ENCODE assay signal across 1 cellular context in the genomic region with DNA sequence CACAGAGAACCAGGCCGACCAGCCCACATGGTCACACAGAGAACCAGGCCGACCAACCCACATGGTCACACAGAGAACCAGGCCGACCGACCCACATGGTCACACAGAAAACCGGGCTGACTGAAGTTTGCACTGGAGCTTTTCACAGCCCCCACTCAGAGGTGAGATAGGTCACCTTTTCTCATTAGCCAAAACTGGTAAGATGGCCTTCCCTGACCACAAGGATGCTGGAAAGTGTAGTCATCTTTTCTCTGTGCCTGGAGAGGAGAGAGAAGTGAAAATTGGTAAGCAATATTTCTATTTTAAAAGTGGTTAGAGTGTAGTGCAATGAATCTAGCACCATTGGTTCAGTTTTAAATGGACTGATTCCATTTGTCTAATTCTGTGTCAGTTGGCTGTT.
TF ChIP-seq lines count a peak whose summit lies in the region.

No MANE protein-coding gene starts in this region.

TF ChIP-seq in IMR-90, 13 proteins besides CTCF, POLR2A, EP300 and RAD21:
- no peak for TF ChIP-seq ELK1 (IDR thresholded peaks at IDR 0.05; ENCODE audit: borderline replicate concordance, low read depth, low read length)
- no peak for TF ChIP-seq BHLHE40 (IDR thresholded peaks at IDR 0.05; ENCODE audit: low read depth, low read length)
- TF ChIP-seq RCOR1 (IDR thresholded peaks at IDR 0.05; ENCODE audit: insufficient replicate concordance, low read length), result no peak
- no peak for TF ChIP-seq CHD1 (IDR thresholded peaks at IDR 0.05; ENCODE audit: low read depth, low read length)
- no peak for TF ChIP-seq CEBPB (IDR thresholded peaks at IDR 0.05; ENCODE audit: low read depth, low read length)
- no peak for TF ChIP-seq MXI1 (IDR thresholded peaks at IDR 0.05; ENCODE audit: borderline replicate concordance, low read depth, low read length)
- no peak for TF ChIP-seq NFE2L2 (IDR thresholded peaks at IDR 0.05; ENCODE audit: low read depth, low read length)
- TF ChIP-seq MAFK (IDR thresholded peaks at IDR 0.05; ENCODE audit: low read depth, low read length), result no peak
- no peak for TF ChIP-seq SMC3 (IDR thresholded peaks at IDR 0.05; ENCODE audit: low read depth, low read length)
- TF ChIP-seq, protein P1, sequence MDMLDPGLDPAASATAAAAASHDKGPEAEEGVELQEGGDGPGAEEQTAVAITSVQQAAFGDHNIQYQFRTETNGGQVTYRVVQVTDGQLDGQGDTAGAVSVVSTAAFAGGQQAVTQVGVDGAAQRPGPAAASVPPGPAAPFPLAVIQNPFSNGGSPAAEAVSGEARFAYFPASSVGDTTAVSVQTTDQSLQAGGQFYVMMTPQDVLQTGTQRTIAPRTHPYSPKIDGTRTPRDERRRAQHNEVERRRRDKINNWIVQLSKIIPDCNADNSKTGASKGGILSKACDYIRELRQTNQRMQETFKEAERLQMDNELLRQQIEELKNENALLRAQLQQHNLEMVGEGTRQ (IDR thresholded peaks at IDR 0.05; ENCODE audit: low read depth, low read length), result no peak
- no peak for TF ChIP-seq FOS (IDR thresholded peaks at IDR 0.05; ENCODE audit: low read depth, low read length)
- no peak for TF ChIP-seq RFX5 (IDR thresholded peaks at IDR 0.05; ENCODE audit: low read depth, low read length)
- no peak for TF ChIP-seq MAZ (IDR thresholded peaks at IDR 0.05; ENCODE audit: borderline replicate concordance, low read depth, low read length)
